Comparison of ENCODE assay signal across 8 cellular contexts in genomic region chr6:70669133-70669532, GRCh38. TPM values are rescaled to one million over a fixed set of nuclear protein-coding genes. Genes with fewer than 3 reads are reported as not detected.
DNase-seq lines count a peak whose midpoint lies in the region; ATAC-seq, FAIRE-seq and TF ChIP-seq lines count a peak whose summit lies in the region.

No MANE protein-coding gene starts in this region.

- no peak for TF ChIP-seq CTCF in BE2C (IDR thresholded peaks at IDR 0.05; ENCODE audit: low read depth, low read length)
- TF ChIP-seq CTCF in astrocyte of the spinal cord (IDR thresholded peaks at IDR 0.05; ENCODE audit: low read depth, low read length), result no peak
- no peak for TF ChIP-seq CTCF in mucosa of descending colon (IDR thresholded peaks at IDR 0.05)
- TF ChIP-seq CTCF in D721Med (IDR thresholded peaks at IDR 0.05; ENCODE audit: insufficient read depth, missing control alignments), result no peak

- DNase-seq in BE2C (no peak), HPDE6-E6E7 (ENCODE audit: extremely low spot score) (peak; percentile 29), astrocyte of the spinal cord (ENCODE audit: low read depth, low spot score) (peak; percentile 7), mucosa of descending colon (peak in 1 of 3 donors; percentile 16), cerebellar nuclear complex (lab: John Stamatoyannopoulos, UW) (no peak), D721Med (ENCODE audit: insufficient read length, low spot score) (no peak), posterior vena cava (ENCODE audit: low spot score) (no peak)

- H3K27me3 ChIP-seq in BE2C, result no peaks in the 10 kb centered on the region

- peak overlapping the region; percentile 85; the same call in 1 of the 2 replicates for H3K4me3 ChIP-seq in BE2C (ENCODE audit: low read depth, low read length)
- peak overlapping the region; percentile 83 for H3K4me3 ChIP-seq in astrocyte of the spinal cord (ENCODE audit: low read depth, low read length)
- H3K4me3 ChIP-seq in mucosa of descending colon, result no peak overlapping the region

- in situ Hi-C loops in astrocyte of the spinal cord (cut with HindIII; ENCODE audit: low sequenced_read_pairs), result no loop called here

- no peaks in the 10 kb centered on the region for H3K9me3 ChIP-seq in BE2C
- no peaks in the 10 kb centered on the region for H3K9me3 ChIP-seq in mucosa of descending colon

- peaks cover 3% of the 10 kb centered on the region; the same call in 1 of the 2 replicates for H3K4me1 ChIP-seq in BE2C
- H3K4me1 ChIP-seq in mucosa of descending colon (ENCODE audit: low read depth), result peaks cover 36% of the 10 kb centered on the region

- intact Hi-C loops in mucosa of descending colon (cut with DNase I, micrococcal nuclease) (no loop called here), posterior vena cava (cut with DNase I) (loop anchor here in 1 of 2 donors (10.0 kb wide), 1 partner anchor 114 kb away; no protein-coding TSS in a partner anchor)

- FAIRE-seq in D721Med (lab: Jason Lieb, UNC), result no peak

- ATAC-seq in mucosa of descending colon (peak; percentile 44), HG03571 (IDR thresholded peaks at IDR 0.05; ENCODE audit: unreplicated experiment) (no peak)

- H3K36me3 ChIP-seq in BE2C, result no peaks in the 10 kb centered on the region
- no peaks in the 10 kb centered on the region for H3K36me3 ChIP-seq in mucosa of descending colon (ENCODE audit: low read depth)

RNA-seq across cellular contexts. Expression of gene SMAP1, which starts 1.4 kb away (rescaled TPM):
- polyA plus RNA-seq in BE2C (2012; ENCODE audit: insufficient read depth, insufficient read length, low read depth), result 20.5 TPM
- total RNA-seq in mucosa of descending colon, result 10 to 100 TPM; 34.3 to 48.8 (median 47.3) TPM
- total RNA-seq in posterior vena cava, result 10 to 100 TPM; 22.5 to 26.1 TPM

Comparison
In these comparisons a context has a peak if more than half of its experiments do, and no peak if none do; other contexts are left out.
1. DNase-seq: peak in HPDE6-E6E7 (single experiment) and astrocyte of the spinal cord (single experiment); none in BE2C (single experiment), cerebellar nuclear complex (0 of 2), D721Med (single experiment) and posterior vena cava (single experiment).